In genomic region chr20:3218307-3218988, GRCh38 we compare ENCODE assay signal across 8 cellular contexts. TPM values are rescaled to one million over a fixed set of nuclear protein-coding genes. Genes with fewer than 3 reads are reported as not detected.
DNase-seq lines count a peak whose midpoint lies in the region; ATAC-seq and TF ChIP-seq lines count a peak whose summit lies in the region.

No MANE protein-coding gene starts in this region.

- peak; percentile 76 for TF ChIP-seq CTCF in AG09309 (IDR thresholded peaks at IDR 0.05; ENCODE audit: control insufficient read depth, insufficient read depth, low read depth, low read length, missing control alignments)
- peak; percentile 89 for TF ChIP-seq CTCF in LNCaP clone FGC (IDR thresholded peaks at IDR 0.05; ENCODE audit: control insufficient read depth, extremely low read depth, insufficient read depth)
- peak; percentile 88 for TF ChIP-seq CTCF in coronary artery (IDR thresholded peaks at IDR 0.05)

- DNase-seq in AG09309 (ENCODE audit: low read depth) (no peak), LNCaP clone FGC (ENCODE audit: low read depth) (no peak), coronary artery (ENCODE audit: low spot score) (no peak), mesenteric fat pad (ENCODE audit: low spot score) (peak; percentile 94)
- peak; percentile 68 to 72 for DNase-seq in activated CD4-positive, alpha-beta T cell treated with anti-CD3 and anti-CD28 coated beads for 4 hours
- DNase-seq in stimulated activated CD8-positive, alpha-beta memory T cell treated with anti-CD3 and anti-CD28 coated beads, Interleukin-7, amount 100 ng/mL, for 4 hours (ENCODE audit: low read depth in 2 of 2): peak; percentile 50 to 56

- H3K27ac ChIP-seq in coronary artery: no peak overlapping the region

- ATAC-seq in GM18861 (IDR thresholded peaks at IDR 0.05; ENCODE audit: unreplicated experiment) (peak; percentile 42), GM18907 (IDR thresholded peaks at IDR 0.05; ENCODE audit: unreplicated experiment) (no peak)

- H3K4me3 ChIP-seq in AG09309 (ENCODE audit: control insufficient read depth, low read depth, low read length) (no peak overlapping the region), LNCaP clone FGC (ENCODE audit: low read depth, low read length) (no peak overlapping the region), coronary artery (peak overlapping the region; percentile 3)

RNA-seq across cellular contexts. Expression of gene ITPA, which starts 9.2 kb away (rescaled TPM):
- 38.0 TPM for total RNA-seq in mesenteric fat pad

RNA-seq across cellular contexts. Expression of gene DDRGK1, which starts 14.0 kb away (rescaled TPM):
- total RNA-seq in mesenteric fat pad: 59.3 TPM

RNA-seq across cellular contexts. Expression of gene SLC4A11, which starts 20.5 kb away (rescaled TPM):
- total RNA-seq in mesenteric fat pad: 1.2 TPM

RNA-seq across cellular contexts. Expression of gene LZTS3, which starts 45.1 kb away (rescaled TPM):
- total RNA-seq in mesenteric fat pad: 6.2 TPM

RNA-seq across cellular contexts. Expression of gene FASTKD5, which starts 58.8 kb away (rescaled TPM):
- 15.4 TPM for total RNA-seq in mesenteric fat pad

Comparison
In these comparisons a context has a peak if more than half of its experiments do, and no peak if none do; other contexts are left out.
1. DNase-seq: peak in activated CD4-positive, alpha-beta T cell treated with anti-CD3 and anti-CD28 coated beads for 4 hours (2 of 2), mesenteric fat pad (single experiment) and stimulated activated CD8-positive, alpha-beta memory T cell treated with anti-CD3 and anti-CD28 coated beads, Interleukin-7, amount 100 ng/mL, for 4 hours (2 of 2); none in AG09309 (single experiment), LNCaP clone FGC (single experiment) and coronary artery (single experiment).
2. Peak in every context shown above with its lines, with median percentiles within 50 percentile points of each other: CTCF ChIP-seq.